Comparison of ENCODE assay signal across 9 cellular contexts in genomic region chr6:57021086-57021720, GRCh38. TPM values are rescaled to one million over a fixed set of nuclear protein-coding genes. Genes with fewer than 3 reads are reported as not detected.
DNase-seq lines count a peak whose midpoint lies in the region; ATAC-seq and TF ChIP-seq lines count a peak whose summit lies in the region.
"Had no signal": no experiment of that assay in that cellular context is flagged by ENCODE, and none has a peak within 500 bp of the region (broad histone marks: within the 10 kb centered on the region; RNA-seq: fewer than 3 reads in every experiment).

No MANE protein-coding gene starts in this region.

- no peaks in the 10 kb centered on the region for H3K4me1 ChIP-seq in esophagus muscularis mucosa

- ATAC-seq in activated T-cell treated with anti-CD3 and anti-CD28 coated beads, Interleukin-2, amount 50 U/mL, for 4 hours: peak; percentile 48 to 51

- TF ChIP-seq CTCF in esophagus muscularis mucosa (IDR thresholded peaks at IDR 0.05) (peak; percentile 38 to 64 (median 57)), neural cell (IDR thresholded peaks at IDR 0.05; ENCODE audit: poor library complexity, severe bottlenecking) (peak; percentile 70)

- peaks cover 0 to 19% (median 11%) of the 10 kb centered on the region in 4 donors for H3K9me3 ChIP-seq in esophagus muscularis mucosa
- no peaks in the 10 kb centered on the region for H3K9me3 ChIP-seq in neural cell (ENCODE audit: low read length)

- no peak for TF ChIP-seq POLR2A in esophagus muscularis mucosa (IDR thresholded peaks at IDR 0.05; ENCODE audit: low read depth)

- H3K4me1 Mint-ChIP-seq in activated T-cell treated with anti-CD3 and anti-CD28 coated beads, Interleukin-2, amount 50 U/mL, for 4 hours (ENCODE audit: low read depth): no peaks in the 10 kb centered on the region

- H3K36me3 Mint-ChIP-seq in activated T-cell treated with anti-CD3 and anti-CD28 coated beads, Interleukin-2, amount 50 U/mL, for 4 hours (ENCODE audit: insufficient read depth): peaks cover 2% of the 10 kb centered on the region

- H3K36me3 ChIP-seq in H7 (replicated peaks; ENCODE audit: control insufficient read depth, insufficient read depth, low read length) (no peaks in the 10 kb centered on the region), esophagus muscularis mucosa (no peaks in the 10 kb centered on the region), neural cell (ENCODE audit: insufficient read depth, low read length) (no peaks in the 10 kb centered on the region)

- no peaks in the 10 kb centered on the region for H3F3A ChIP-seq in neural cell (ENCODE audit: insufficient read depth, low read length, poor library complexity, severe bottlenecking)

- TF ChIP-seq RAD21 in neural cell (conservative IDR thresholded peaks at IDR 0.05): peak; percentile 63

- TF ChIP-seq EP300 in esophagus muscularis mucosa (IDR thresholded peaks at IDR 0.05) (no peak), neural cell (conservative IDR thresholded peaks at IDR 0.05; ENCODE audit: poor library complexity, severe bottlenecking) (no peak)

- 21% methylated on average over 1 of the region's 1 CpG for WGBS in esophagus muscularis mucosa

- H3K4me2 ChIP-seq in neural cell (ENCODE audit: low read length): no peak overlapping the region

- peaks cover 23% of the 10 kb centered on the region for H3K9me3 Mint-ChIP-seq in activated T-cell treated with anti-CD3 and anti-CD28 coated beads, Interleukin-2, amount 50 U/mL, for 4 hours

- H4K20me1 ChIP-seq in neural cell (ENCODE audit: insufficient read depth): no peaks in the 10 kb centered on the region

- no peak overlapping the region for H3K9ac ChIP-seq in neural cell (ENCODE audit: low read length)

- no peaks in the 10 kb centered on the region for H3K9me2 ChIP-seq in neural cell (ENCODE audit: insufficient read depth, low read length)

- H3K79me2 ChIP-seq in neural cell (replicated peaks; ENCODE audit: insufficient read depth, low read length): no peaks in the 10 kb centered on the region

- H3K4me3 ChIP-seq in H7 (ENCODE audit: insufficient read depth, low read depth, low read length) (no peak overlapping the region), esophagus muscularis mucosa (no peak overlapping the region), neural cell (ENCODE audit: low read length) (no peak overlapping the region)

- peaks cover 4% of the 10 kb centered on the region for H3K27me3 Mint-ChIP-seq in activated T-cell treated with anti-CD3 and anti-CD28 coated beads, Interleukin-2, amount 50 U/mL, for 4 hours (ENCODE audit: low read depth)
- H3K27me3 Mint-ChIP-seq: dendritic cell treated with granulocyte-macrophage colony-stimulating factor and Interleukin-4, amounts not matched to agents 40 ng/mL and 50 ng/mL, for 4 days had no signal

- H3K27ac ChIP-seq in esophagus muscularis mucosa (replicated peaks in 1 of 4) (no peak overlapping the region), neural cell (ENCODE audit: low read length) (no peak overlapping the region)

- H2AFZ ChIP-seq in neural cell (ENCODE audit: low read depth, low read length): no peak overlapping the region

- DNase-seq in activated T-cell treated with anti-CD3 and anti-CD28 coated beads, Interleukin-2, amount 50 U/mL, for 4 hours: no peak
- no peak for DNase-seq in activated T-cell treated with anti-CD3 and anti-CD28 coated beads, Interleukin-2, amount 50 U/mL, for 1 hour
- DNase-seq in H7 (peak; percentile 36), MV-4-11 (lab: John Stamatoyannopoulos, UW) (peak; percentile 42), SK-N-DZ (ENCODE audit: low spot score) (peak; percentile 48), esophagus muscularis mucosa (ENCODE audit: extremely low spot score) (no peak), HK-2 (ENCODE audit: unreplicated experiment) (no peak)

- no peak overlapping the region for H3K4me3 Mint-ChIP-seq in activated T-cell treated with anti-CD3 and anti-CD28 coated beads, Interleukin-2, amount 50 U/mL, for 4 hours
- H3K4me3 Mint-ChIP-seq: dendritic cell treated with granulocyte-macrophage colony-stimulating factor and Interleukin-4, amounts not matched to agents 40 ng/mL and 50 ng/mL, for 4 days had no signal

- intact Hi-C loops in esophagus muscularis mucosa (cut with DNase I): loop anchor here (5.0 kb wide), 2 partner anchors 64 to 119 kb away; partner anchors contain the start of gene BEND6

- no peaks in the 10 kb centered on the region for H3K27me3 ChIP-seq in H7 (ENCODE audit: control insufficient read depth, insufficient read depth, low read length)
- no peaks in the 10 kb centered on the region for H3K27me3 ChIP-seq in esophagus muscularis mucosa
- no peaks in the 10 kb centered on the region for H3K27me3 ChIP-seq in neural cell (ENCODE audit: insufficient read depth, low read depth, low read length)

TF ChIP-seq in neural cell, 6 proteins besides CTCF, POLR2A, EP300 and RAD21:
- TF ChIP-seq SMC3 (conservative IDR thresholded peaks at IDR 0.05; ENCODE audit: poor library complexity) (peak; percentile 69), TAF1 (IDR thresholded peaks at IDR 0.05; ENCODE audit: low read depth) (no peak)
TF ChIP-seq in neural cell: peak in this region for 1.

RNA-seq across cellular contexts. Expression of gene KIAA1586, which starts 25.3 kb away (rescaled TPM):
- 10 to 100 TPM; 13.1 to 15.2 (median 14.2) TPM for total RNA-seq in activated T-cell treated with anti-CD3 and anti-CD28 coated beads, Interleukin-2, amount 50 U/mL, for 4 hours
- 9.8 and 19.2 TPM in 2 replicates for total RNA-seq in H7 (2014; rRNA removed; shearing (Covaris generic))
- 18.6 and 19.0 TPM in 2 replicates for polyA plus RNA-seq in SK-N-DZ (2014; cell fraction: cytosol; rRNA removed)
- 13.1 and 19.2 TPM in 2 replicates for polyA plus RNA-seq in SK-N-DZ (2014; cell fraction: nucleus; rRNA removed)
- total RNA-seq in esophagus muscularis mucosa: 1 to 10 TPM; 6.2 to 9.9 (median 8.7) TPM
- 27.1 and 34.4 TPM in 2 replicates for polyA plus RNA-seq in neural cell
- 103 and 111 TPM in 2 replicates for polyA minus RNA-seq in neural cell

Comparison
In these comparisons a context has a peak if more than half of its experiments do, and no peak if none do; other contexts are left out.
1. DNase-seq: peak in H7 (single experiment), MV-4-11 (single experiment) and SK-N-DZ (single experiment); none in activated T-cell treated with anti-CD3 and anti-CD28 coated beads, Interleukin-2, amount 50 U/mL, for 4 hours (single experiment), activated T-cell treated with anti-CD3 and anti-CD28 coated beads, Interleukin-2, amount 50 U/mL, for 1 hour (single experiment), esophagus muscularis mucosa (single experiment) and HK-2 (single experiment).